Comparison of ENCODE assay signal across 9 cellular contexts in genomic region chr22:29524440-29525191, GRCh38. TPM values are rescaled to one million over a fixed set of nuclear protein-coding genes. Genes with fewer than 3 reads are reported as not detected.
DNase-seq lines count a peak whose midpoint lies in the region; ATAC-seq and TF ChIP-seq lines count a peak whose summit lies in the region.
"Had no signal": no experiment of that assay in that cellular context is flagged by ENCODE, and none has a peak within 500 bp of the region (broad histone marks: within the 10 kb centered on the region; RNA-seq: fewer than 3 reads in every experiment).

No MANE protein-coding gene starts in this region.

- ATAC-seq in HG03095 (IDR thresholded peaks at IDR 0.05; ENCODE audit: unreplicated experiment) (no peak), HG02571 (IDR thresholded peaks at IDR 0.05; ENCODE audit: unreplicated experiment) (no peak)
- ATAC-seq: CD8-positive, alpha-beta T cell had no signal

- H3K27ac ChIP-seq in stomach = no peak overlapping the region

- DNase-seq in NCI-H1694 treated with DMSO at 0.1 percent for 48 hours (lab: John Stamatoyannopoulos, UW) (peak; percentile 2), NCI-H1694 (lab: John Stamatoyannopoulos, UW) (no peak), LNCaP clone FGC (ENCODE audit: low read depth) (no peak), iPS DF 4.7 (ENCODE audit: extremely low read depth, low spot score) (peak; percentile 0), stomach (peak; percentile 27)
- peak; percentile 38 for DNase-seq in activated naive CD4-positive, alpha-beta T cell treated with anti-CD3 and anti-CD28 coated beads, Interleukin-2, amount 50 U/mL, for 16 hours

- intact Hi-C loops in stomach (cut with DNase I; ENCODE audit: low total_unique reads) = no loop called here

- 33 to 56% (median 51%) methylated on average over 5 of the region's 5 CpGs for WGBS in stomach, 5 donors

- H3K36me3 ChIP-seq in stomach = peaks cover 65 to 100% (median 97%) of the 10 kb centered on the region in 4 donors

- no peaks in the 10 kb centered on the region for H3K9me3 ChIP-seq in stomach

- TF ChIP-seq EP300 in stomach (IDR thresholded peaks at IDR 0.05) = no peak

- no peaks in the 10 kb centered on the region for H3K4me1 ChIP-seq in stomach

- no peaks in the 10 kb centered on the region for H3K27me3 ChIP-seq in stomach

- H3K4me3 ChIP-seq in LNCaP clone FGC (ENCODE audit: low read depth, low read length) = no peak overlapping the region
- no peak overlapping the region for H3K4me3 ChIP-seq in stomach

- TF ChIP-seq POLR2A in stomach (IDR thresholded peaks at IDR 0.05) = no peak

- TF ChIP-seq CTCF in LNCaP clone FGC (IDR thresholded peaks at IDR 0.05; ENCODE audit: control insufficient read depth, extremely low read depth, insufficient read depth) (peak; percentile 53), stomach (IDR thresholded peaks at IDR 0.05) (peak in 2 of 7 experiments; percentile 7 to 14)

RNA-seq across cellular contexts. Expression of gene THOC5, which starts 28.9 kb away (rescaled TPM):
- 100 to 1,000 TPM in 1 of 5 donors, 10 to 100 TPM in 4; 19.3 to 123 (median 54.9) TPM for total RNA-seq in stomach
- 10 to 100 TPM; 18.2 to 31.6 (median 21.8) TPM for polyA plus RNA-seq in stomach

RNA-seq across cellular contexts. Expression of gene NEFH, which starts 44.6 kb away (rescaled TPM):
- 1 to 10 TPM in 1 of 5 donors, under 1 TPM in 2, not detected in 2; 0.14 to 2.7 (median 0.92) TPM for total RNA-seq in stomach
- under 1 TPM in 2 of 3 donors, not detected in 1; 0.25 to 0.43 TPM for polyA plus RNA-seq in stomach

RNA-seq across cellular contexts. Expression of gene NIPSNAP1, which starts 56.3 kb away (rescaled TPM):
- total RNA-seq in stomach = 10 to 100 TPM in 4 of 5 donors, 1 to 10 TPM in 1; 7.1 to 58.9 (median 24.4) TPM
- 10 to 100 TPM; 23.1 to 37.3 (median 30.7) TPM for polyA plus RNA-seq in stomach

Comparison
In these comparisons a context has a peak if more than half of its experiments do, and no peak if none do; other contexts are left out.
1. DNase-seq: peak in NCI-H1694 treated with DMSO at 0.1 percent for 48 hours (single experiment), activated naive CD4-positive, alpha-beta T cell treated with anti-CD3 and anti-CD28 coated beads, Interleukin-2, amount 50 U/mL, for 16 hours (single experiment), iPS DF 4.7 (single experiment) and stomach (single experiment); none in NCI-H1694 (single experiment) and LNCaP clone FGC (single experiment).